In the genomic region with DNA sequence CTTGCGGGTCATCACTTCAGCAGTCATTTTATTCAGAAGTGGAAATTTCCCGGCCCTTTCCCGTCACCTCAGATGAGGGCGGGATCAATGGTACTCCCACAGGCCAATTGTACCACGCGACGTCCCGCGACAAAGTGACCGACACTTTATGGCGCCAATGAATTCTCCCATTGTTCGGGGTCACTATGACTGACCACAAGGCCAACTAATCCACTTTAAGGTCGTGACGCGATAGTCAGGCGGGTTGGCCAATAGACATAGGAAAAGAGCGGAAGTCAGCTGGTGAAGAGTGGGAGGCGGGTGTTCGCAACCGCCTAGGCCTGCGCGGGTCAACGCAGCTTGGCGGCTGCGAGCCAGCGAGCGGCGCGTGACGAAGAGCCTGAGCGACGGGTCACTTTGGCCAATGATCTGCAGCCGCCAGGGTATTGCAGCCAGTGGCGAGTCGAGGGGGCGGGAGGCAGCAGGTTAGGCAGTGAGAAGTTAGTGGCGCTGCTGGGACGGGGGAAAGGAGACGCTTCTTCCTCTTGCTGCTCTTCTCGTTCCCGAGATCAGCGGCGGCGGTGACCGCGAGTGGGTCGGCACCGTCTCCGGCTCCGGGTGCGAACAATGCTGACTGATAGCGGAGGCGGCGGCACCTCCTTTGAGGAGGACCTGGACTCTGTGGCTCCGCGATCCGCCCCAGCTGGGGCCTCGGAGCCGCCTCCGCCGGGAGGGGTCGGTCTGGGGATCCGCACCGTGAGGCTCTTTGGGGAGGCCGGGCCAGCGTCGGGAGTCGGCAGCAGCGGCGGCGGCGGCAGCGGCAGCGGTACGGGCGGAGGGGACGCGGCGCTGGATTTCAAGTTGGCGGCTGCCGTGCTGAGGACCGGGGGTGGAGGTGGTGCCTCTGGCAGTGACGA, we compare ENCODE assay signal across 1 cellular context.
TF ChIP-seq lines count a peak whose summit lies in the region.

A gene with protein sequence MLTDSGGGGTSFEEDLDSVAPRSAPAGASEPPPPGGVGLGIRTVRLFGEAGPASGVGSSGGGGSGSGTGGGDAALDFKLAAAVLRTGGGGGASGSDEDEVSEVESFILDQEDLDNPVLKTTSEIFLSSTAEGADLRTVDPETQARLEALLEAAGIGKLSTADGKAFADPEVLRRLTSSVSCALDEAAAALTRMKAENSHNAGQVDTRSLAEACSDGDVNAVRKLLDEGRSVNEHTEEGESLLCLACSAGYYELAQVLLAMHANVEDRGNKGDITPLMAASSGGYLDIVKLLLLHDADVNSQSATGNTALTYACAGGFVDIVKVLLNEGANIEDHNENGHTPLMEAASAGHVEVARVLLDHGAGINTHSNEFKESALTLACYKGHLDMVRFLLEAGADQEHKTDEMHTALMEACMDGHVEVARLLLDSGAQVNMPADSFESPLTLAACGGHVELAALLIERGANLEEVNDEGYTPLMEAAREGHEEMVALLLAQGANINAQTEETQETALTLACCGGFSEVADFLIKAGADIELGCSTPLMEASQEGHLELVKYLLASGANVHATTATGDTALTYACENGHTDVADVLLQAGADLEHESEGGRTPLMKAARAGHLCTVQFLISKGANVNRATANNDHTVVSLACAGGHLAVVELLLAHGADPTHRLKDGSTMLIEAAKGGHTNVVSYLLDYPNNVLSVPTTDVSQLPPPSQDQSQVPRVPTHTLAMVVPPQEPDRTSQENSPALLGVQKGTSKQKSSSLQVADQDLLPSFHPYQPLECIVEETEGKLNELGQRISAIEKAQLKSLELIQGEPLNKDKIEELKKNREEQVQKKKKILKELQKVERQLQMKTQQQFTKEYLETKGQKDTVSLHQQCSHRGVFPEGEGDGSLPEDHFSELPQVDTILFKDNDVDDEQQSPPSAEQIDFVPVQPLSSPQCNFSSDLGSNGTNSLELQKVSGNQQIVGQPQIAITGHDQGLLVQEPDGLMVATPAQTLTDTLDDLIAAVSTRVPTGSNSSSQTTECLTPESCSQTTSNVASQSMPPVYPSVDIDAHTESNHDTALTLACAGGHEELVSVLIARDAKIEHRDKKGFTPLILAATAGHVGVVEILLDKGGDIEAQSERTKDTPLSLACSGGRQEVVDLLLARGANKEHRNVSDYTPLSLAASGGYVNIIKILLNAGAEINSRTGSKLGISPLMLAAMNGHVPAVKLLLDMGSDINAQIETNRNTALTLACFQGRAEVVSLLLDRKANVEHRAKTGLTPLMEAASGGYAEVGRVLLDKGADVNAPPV (N-terminal part only) (plus strand): TSS at position 472 of the 896 bp plus-strand sequence. CDS start 135 bp downstream, at position 607.

TF ChIP-seq in K562, 482 proteins besides CTCF, POLR2A, EP300 and RAD21 (continued from another document and continues in another):
- TF ChIP-seq HDAC8 (tag; IDR thresholded peaks at IDR 0.05) (no peak), PHF20 (IDR thresholded peaks at IDR 0.05; ENCODE audit: partially characterized antibody) (peak; percentile 81), ZNF282 (CRISPR knock-in tag; IDR thresholded peaks at IDR 0.05) (no peak), RBM17 (IDR thresholded peaks at IDR 0.05; ENCODE audit: borderline replicate concordance, low read depth, low read length) (no peak), ELF1 (tag; IDR thresholded peaks at IDR 0.05) (peak; percentile 87), MECOM (CRISPR knock-in tag; IDR thresholded peaks at IDR 0.05) (no peak), TCF7 (IDR thresholded peaks at IDR 0.05; ENCODE audit: borderline replicate concordance) (no peak), ADNP (tag; IDR thresholded peaks at IDR 0.05) (no peak), GABPB1 (CRISPR knock-in tag; IDR thresholded peaks at IDR 0.05) (peak; percentile 97), PHTF2 (CRISPR knock-in tag; IDR thresholded peaks at IDR 0.05) (no peak), NR1H2 (CRISPR knock-in tag; IDR thresholded peaks at IDR 0.05) (no peak; the same call in 1 of the 2 replicates), NR3C1 (CRISPR knock-in tag; IDR thresholded peaks at IDR 0.05) (no peak), KHSRP (IDR thresholded peaks at IDR 0.05) (peak; percentile 61), MED1 (CRISPR knock-in tag; IDR thresholded peaks at IDR 0.05; ENCODE audit: borderline replicate concordance) (no peak), NFATC3 (IDR thresholded peaks at IDR 0.05) (no peak), POLR3A (IDR thresholded peaks at IDR 0.05; ENCODE audit: borderline replicate concordance, extremely low read depth, insufficient read depth, insufficient read length) (no peak), PCBP2 (IDR thresholded peaks at IDR 0.05; ENCODE audit: low read depth, low read length, poor library complexity, severe bottlenecking) (no peak), ZNF586 (CRISPR knock-in tag; conservative IDR thresholded peaks at IDR 0.05) (no peak), KAT2B (IDR thresholded peaks at IDR 0.05; ENCODE audit: low read depth, low read length) (no peak), SMAD4 (CRISPR knock-in tag; conservative IDR thresholded peaks at IDR 0.05) (peak; percentile 50), CBFA2T3 (IDR thresholded peaks at IDR 0.05) (no peak), ZNF175 (CRISPR knock-in tag; IDR thresholded peaks at IDR 0.05; ENCODE audit: low read depth) (no peak), DMBX1 (CRISPR knock-in tag; IDR thresholded peaks at IDR 0.05; ENCODE audit: borderline replicate concordance) (0 out of 2 replicates have a peak, but pooled peaks have one; percentile 16), SP1 (CRISPR knock-in tag; IDR thresholded peaks at IDR 0.05) (peak; percentile 24; the same call in 1 of the 2 replicates)
- TF ChIP-seq, protein P1, sequence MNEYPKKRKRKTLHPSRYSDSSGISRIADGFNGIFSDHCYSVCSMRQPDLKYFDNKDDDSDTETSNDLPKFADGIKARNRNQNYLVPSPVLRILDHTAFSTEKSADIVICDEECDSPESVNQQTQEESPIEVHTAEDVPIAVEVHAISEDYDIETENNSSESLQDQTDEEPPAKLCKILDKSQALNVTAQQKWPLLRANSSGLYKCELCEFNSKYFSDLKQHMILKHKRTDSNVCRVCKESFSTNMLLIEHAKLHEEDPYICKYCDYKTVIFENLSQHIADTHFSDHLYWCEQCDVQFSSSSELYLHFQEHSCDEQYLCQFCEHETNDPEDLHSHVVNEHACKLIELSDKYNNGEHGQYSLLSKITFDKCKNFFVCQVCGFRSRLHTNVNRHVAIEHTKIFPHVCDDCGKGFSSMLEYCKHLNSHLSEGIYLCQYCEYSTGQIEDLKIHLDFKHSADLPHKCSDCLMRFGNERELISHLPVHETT (CRISPR knock-in tag; conservative IDR thresholded peaks at IDR 0.05 in 1 of 2, IDR thresholded peaks at IDR 0.05 in 1 of 2) = no peak
- TF ChIP-seq, protein P2, sequence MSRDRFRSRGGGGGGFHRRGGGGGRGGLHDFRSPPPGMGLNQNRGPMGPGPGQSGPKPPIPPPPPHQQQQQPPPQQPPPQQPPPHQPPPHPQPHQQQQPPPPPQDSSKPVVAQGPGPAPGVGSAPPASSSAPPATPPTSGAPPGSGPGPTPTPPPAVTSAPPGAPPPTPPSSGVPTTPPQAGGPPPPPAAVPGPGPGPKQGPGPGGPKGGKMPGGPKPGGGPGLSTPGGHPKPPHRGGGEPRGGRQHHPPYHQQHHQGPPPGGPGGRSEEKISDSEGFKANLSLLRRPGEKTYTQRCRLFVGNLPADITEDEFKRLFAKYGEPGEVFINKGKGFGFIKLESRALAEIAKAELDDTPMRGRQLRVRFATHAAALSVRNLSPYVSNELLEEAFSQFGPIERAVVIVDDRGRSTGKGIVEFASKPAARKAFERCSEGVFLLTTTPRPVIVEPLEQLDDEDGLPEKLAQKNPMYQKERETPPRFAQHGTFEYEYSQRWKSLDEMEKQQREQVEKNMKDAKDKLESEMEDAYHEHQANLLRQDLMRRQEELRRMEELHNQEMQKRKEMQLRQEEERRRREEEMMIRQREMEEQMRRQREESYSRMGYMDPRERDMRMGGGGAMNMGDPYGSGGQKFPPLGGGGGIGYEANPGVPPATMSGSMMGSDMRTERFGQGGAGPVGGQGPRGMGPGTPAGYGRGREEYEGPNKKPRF (IDR thresholded peaks at IDR 0.05; ENCODE audit: low read depth, low read length) = no peak
- TF ChIP-seq, protein P3, sequence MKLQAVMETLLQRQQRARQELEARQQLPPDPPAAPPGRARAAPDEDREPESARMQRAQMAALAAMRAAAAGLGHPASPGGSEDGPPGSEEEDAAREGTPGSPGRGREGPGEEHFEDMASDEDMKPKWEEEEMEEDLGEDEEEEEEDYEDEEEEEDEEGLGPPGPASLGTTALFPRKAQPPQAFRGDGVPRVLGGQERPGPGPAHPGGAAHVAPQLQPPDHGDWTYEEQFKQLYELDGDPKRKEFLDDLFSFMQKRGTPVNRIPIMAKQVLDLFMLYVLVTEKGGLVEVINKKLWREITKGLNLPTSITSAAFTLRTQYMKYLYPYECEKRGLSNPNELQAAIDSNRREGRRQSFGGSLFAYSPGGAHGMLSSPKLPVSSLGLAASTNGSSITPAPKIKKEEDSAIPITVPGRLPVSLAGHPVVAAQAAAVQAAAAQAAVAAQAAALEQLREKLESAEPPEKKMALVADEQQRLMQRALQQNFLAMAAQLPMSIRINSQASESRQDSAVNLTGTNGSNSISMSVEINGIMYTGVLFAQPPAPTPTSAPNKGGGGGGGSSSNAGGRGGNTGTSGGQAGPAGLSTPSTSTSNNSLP (IDR thresholded peaks at IDR 0.05; ENCODE audit: borderline replicate concordance, low read depth, low read length) = peak; percentile 98; the same call in 1 of the 2 replicates
- TF ChIP-seq, protein P4, sequence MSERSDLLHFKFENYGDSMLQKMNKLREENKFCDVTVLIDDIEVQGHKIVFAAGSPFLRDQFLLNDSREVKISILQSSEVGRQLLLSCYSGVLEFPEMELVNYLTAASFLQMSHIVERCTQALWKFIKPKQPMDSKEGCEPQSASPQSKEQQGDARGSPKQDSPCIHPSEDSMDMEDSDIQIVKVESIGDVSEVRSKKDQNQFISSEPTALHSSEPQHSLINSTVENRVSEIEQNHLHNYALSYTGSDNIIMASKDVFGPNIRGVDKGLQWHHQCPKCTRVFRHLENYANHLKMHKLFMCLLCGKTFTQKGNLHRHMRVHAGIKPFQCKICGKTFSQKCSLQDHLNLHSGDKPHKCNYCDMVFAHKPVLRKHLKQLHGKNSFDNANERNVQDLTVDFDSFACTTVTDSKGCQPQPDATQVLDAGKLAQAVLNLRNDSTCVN (CRISPR knock-in tag; IDR thresholded peaks at IDR 0.05) = peak; percentile 72; the same call in 1 of the 2 replicates
- TF ChIP-seq, protein P5, sequence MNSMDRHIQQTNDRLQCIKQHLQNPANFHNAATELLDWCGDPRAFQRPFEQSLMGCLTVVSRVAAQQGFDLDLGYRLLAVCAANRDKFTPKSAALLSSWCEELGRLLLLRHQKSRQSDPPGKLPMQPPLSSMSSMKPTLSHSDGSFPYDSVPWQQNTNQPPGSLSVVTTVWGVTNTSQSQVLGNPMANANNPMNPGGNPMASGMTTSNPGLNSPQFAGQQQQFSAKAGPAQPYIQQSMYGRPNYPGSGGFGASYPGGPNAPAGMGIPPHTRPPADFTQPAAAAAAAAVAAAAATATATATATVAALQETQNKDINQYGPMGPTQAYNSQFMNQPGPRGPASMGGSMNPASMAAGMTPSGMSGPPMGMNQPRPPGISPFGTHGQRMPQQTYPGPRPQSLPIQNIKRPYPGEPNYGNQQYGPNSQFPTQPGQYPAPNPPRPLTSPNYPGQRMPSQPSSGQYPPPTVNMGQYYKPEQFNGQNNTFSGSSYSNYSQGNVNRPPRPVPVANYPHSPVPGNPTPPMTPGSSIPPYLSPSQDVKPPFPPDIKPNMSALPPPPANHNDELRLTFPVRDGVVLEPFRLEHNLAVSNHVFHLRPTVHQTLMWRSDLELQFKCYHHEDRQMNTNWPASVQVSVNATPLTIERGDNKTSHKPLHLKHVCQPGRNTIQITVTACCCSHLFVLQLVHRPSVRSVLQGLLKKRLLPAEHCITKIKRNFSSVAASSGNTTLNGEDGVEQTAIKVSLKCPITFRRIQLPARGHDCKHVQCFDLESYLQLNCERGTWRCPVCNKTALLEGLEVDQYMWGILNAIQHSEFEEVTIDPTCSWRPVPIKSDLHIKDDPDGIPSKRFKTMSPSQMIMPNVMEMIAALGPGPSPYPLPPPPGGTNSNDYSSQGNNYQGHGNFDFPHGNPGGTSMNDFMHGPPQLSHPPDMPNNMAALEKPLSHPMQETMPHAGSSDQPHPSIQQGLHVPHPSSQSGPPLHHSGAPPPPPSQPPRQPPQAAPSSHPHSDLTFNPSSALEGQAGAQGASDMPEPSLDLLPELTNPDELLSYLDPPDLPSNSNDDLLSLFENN (IDR thresholded peaks at IDR 0.05; ENCODE audit: low read depth in 2 of 2, low read length in 2 of 2) = no peak
- TF ChIP-seq, protein P6, sequence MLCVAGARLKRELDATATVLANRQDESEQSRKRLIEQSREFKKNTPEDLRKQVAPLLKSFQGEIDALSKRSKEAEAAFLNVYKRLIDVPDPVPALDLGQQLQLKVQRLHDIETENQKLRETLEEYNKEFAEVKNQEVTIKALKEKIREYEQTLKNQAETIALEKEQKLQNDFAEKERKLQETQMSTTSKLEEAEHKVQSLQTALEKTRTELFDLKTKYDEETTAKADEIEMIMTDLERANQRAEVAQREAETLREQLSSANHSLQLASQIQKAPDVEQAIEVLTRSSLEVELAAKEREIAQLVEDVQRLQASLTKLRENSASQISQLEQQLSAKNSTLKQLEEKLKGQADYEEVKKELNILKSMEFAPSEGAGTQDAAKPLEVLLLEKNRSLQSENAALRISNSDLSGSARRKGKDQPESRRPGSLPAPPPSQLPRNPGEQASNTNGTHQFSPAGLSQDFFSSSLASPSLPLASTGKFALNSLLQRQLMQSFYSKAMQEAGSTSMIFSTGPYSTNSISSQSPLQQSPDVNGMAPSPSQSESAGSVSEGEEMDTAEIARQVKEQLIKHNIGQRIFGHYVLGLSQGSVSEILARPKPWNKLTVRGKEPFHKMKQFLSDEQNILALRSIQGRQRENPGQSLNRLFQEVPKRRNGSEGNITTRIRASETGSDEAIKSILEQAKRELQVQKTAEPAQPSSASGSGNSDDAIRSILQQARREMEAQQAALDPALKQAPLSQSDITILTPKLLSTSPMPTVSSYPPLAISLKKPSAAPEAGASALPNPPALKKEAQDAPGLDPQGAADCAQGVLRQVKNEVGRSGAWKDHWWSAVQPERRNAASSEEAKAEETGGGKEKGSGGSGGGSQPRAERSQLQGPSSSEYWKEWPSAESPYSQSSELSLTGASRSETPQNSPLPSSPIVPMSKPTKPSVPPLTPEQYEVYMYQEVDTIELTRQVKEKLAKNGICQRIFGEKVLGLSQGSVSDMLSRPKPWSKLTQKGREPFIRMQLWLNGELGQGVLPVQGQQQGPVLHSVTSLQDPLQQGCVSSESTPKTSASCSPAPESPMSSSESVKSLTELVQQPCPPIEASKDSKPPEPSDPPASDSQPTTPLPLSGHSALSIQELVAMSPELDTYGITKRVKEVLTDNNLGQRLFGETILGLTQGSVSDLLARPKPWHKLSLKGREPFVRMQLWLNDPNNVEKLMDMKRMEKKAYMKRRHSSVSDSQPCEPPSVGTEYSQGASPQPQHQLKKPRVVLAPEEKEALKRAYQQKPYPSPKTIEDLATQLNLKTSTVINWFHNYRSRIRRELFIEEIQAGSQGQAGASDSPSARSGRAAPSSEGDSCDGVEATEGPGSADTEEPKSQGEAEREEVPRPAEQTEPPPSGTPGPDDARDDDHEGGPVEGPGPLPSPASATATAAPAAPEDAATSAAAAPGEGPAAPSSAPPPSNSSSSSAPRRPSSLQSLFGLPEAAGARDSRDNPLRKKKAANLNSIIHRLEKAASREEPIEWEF (CRISPR knock-in tag; IDR thresholded peaks at IDR 0.05) = no peak
- TF ChIP-seq, protein P7, sequence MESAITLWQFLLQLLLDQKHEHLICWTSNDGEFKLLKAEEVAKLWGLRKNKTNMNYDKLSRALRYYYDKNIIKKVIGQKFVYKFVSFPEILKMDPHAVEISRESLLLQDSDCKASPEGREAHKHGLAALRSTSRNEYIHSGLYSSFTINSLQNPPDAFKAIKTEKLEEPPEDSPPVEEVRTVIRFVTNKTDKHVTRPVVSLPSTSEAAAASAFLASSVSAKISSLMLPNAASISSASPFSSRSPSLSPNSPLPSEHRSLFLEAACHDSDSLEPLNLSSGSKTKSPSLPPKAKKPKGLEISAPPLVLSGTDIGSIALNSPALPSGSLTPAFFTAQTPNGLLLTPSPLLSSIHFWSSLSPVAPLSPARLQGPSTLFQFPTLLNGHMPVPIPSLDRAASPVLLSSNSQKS (CRISPR knock-in tag; IDR thresholded peaks at IDR 0.05) = no peak
